Comparison of ENCODE assay signal across 17 cellular contexts in genomic region chr10:108250954-108251620, GRCh38.
"Had no signal": no experiment of that assay in that cellular context is flagged by ENCODE, and none has a peak within 500 bp of the region (broad histone marks: within the 10 kb centered on the region; RNA-seq: fewer than 3 reads in every experiment).

No MANE protein-coding gene starts in this region.

- H3K4me1 ChIP-seq: gastrocnemius medialis, transverse colon had no signal

- H3K79me2 ChIP-seq: hepatocyte had no signal

- H3K4me2 ChIP-seq: hepatocyte, smooth muscle cell had no signal

- H3K4me3 ChIP-seq: gastrocnemius medialis, hepatocyte, smooth muscle cell, transverse colon had no signal

- H2AFZ ChIP-seq: hepatocyte had no signal

- H3K27me3 ChIP-seq: gastrocnemius medialis, hepatocyte, transverse colon had no signal

- ATAC-seq: activated CD8-positive, alpha-beta memory T cell treated with anti-CD3 and anti-CD28 coated beads, Interleukin-2, amount 10 ng/mL, durations not matched to agents 7 days and 5 days; activated naive CD4-positive, alpha-beta T cell treated with anti-CD3 and anti-CD28 coated beads, Interleukin-2, amount 50 U/mL, for 72 hours; gastrocnemius medialis; left colon; natural killer cell; right cardiac atrium; stimulated activated effector memory CD8-positive, alpha-beta T cell treated with anti-CD3 and anti-CD28 coated beads, Interleukin-12 subunit alpha, Interleukin-12 subunit beta, amount 100 ng/mL, for 72 hours had no signal

- H3K27ac ChIP-seq: gastrocnemius medialis, hepatocyte, transverse colon had no signal

- DNase-seq: activated CD4-positive, alpha-beta T cell treated with anti-CD3 and anti-CD28 coated beads for 1 hour; activated CD4-positive, alpha-beta T cell treated with anti-CD3 and anti-CD28 coated beads, Interleukin-2, amount 50 U/mL, for 48 hours; activated CD8-positive, alpha-beta memory T cell treated with anti-CD3 and anti-CD28 coated beads, Interleukin-2, amount 10 ng/mL, durations not matched to agents 7 days and 5 days; activated effector memory CD4-positive, alpha-beta T cell treated with Interleukin-2 at 50 U/mL for 16 hours; activated T-cell treated with anti-CD3 and anti-CD28 coated beads, Interleukin-2, amount 50 U/mL, for 24 hours; amygdala; gastrocnemius medialis; left colon; natural killer cell; nucleus accumbens; right cardiac atrium; T-helper 2 cell; transverse colon had no signal

- H3K9me3 ChIP-seq: gastrocnemius medialis, transverse colon had no signal

- H3K36me3 ChIP-seq: gastrocnemius medialis, transverse colon had no signal
